Comparison of ENCODE assay signal across 23 cellular contexts in genomic region chr2:10985260-10985659, GRCh38.
A peak's percentile ranks its signal among the peaks of the same experiment; 100 is the strongest.
DNase-seq lines count a peak whose midpoint lies in the region; TF ChIP-seq lines count a peak whose summit lies in the region.
"Had no signal": no experiment of that assay in that cellular context is flagged by ENCODE, and none has a peak within 500 bp of the region (broad histone marks: within the 10 kb centered on the region; RNA-seq: fewer than 3 reads in every experiment).

No MANE protein-coding gene starts in this region.

- no peak overlapping the region for H3K4me3 ChIP-seq in epithelial cell of esophagus (ENCODE audit: low read length)
- H3K4me3 ChIP-seq in neural cell (ENCODE audit: low read length): no peak overlapping the region
- H3K4me3 ChIP-seq: BLaER1, HAP-1 had no signal

- no peaks in the 10 kb centered on the region for H3K9me3 ChIP-seq in neural cell (ENCODE audit: low read length)
- H3K9me3 ChIP-seq: BLaER1, HAP-1 had no signal

- peaks cover 0 to 5% (median 1%) of the 10 kb centered on the region in 7 donors for H3K9me3 Mint-ChIP-seq in CD14-positive monocyte
- H3K9me3 Mint-ChIP-seq: activated CD8-positive, alpha-beta T cell treated with anti-CD3 and anti-CD28 coated beads for 36 hours; T-cell had no signal

- no peaks in the 10 kb centered on the region for H3K36me3 Mint-ChIP-seq in CD14-positive monocyte
- H3K36me3 Mint-ChIP-seq: T-cell had no signal

- intact Hi-C loops in CD14-positive monocyte (cut with micrococcal nuclease): no loop called here

- no peak overlapping the region for H2AFZ ChIP-seq in neural cell (ENCODE audit: low read depth, low read length)

- no peak overlapping the region for H3K9ac ChIP-seq in neural cell (ENCODE audit: low read length)
- H3K9ac ChIP-seq: BLaER1 had no signal

- DNase-seq in DMS79 treated with DMSO at 0.1 percent for 48 hours (lab: John Stamatoyannopoulos, UW) (peak; percentile 16), NCI-H1694 treated with DMSO at 0.1 percent for 48 hours (lab: John Stamatoyannopoulos, UW) (peak; percentile 85), epithelial cell of esophagus (ENCODE audit: low read depth) (peak; percentile 42), GF-D8 (lab: John Stamatoyannopoulos, UW) (no peak), CD14-positive monocyte (ENCODE audit: low spot score) (no peak), erythroblast (lab: John Stamatoyannopoulos, UW) (no peak)
- DNase-seq: activated CD8-positive, alpha-beta T cell treated with anti-CD3 and anti-CD28 coated beads for 36 hours; activated gamma-delta T cell; cerebellar nuclear complex; DMS53; GDM1; kidney; NCI-H1105; NCI-H2029; NCI-H345; NCI-H774; small intestine; stimulated activated CD4-positive, alpha-beta T cell treated with anti-CD3 and anti-CD28 coated beads, Interleukin-2, amount 100 ng/mL, for 24 hours; T-cell; trophoblast cell had no signal

- H3K27ac Mint-ChIP-seq in CD14-positive monocyte: no peak overlapping the region
- H3K27ac Mint-ChIP-seq: activated CD8-positive, alpha-beta T cell treated with anti-CD3 and anti-CD28 coated beads for 36 hours; T-cell had no signal

- H3K4me1 Mint-ChIP-seq in CD14-positive monocyte: no peaks in the 10 kb centered on the region
- H3K4me1 Mint-ChIP-seq: T-cell had no signal

- H3F3A ChIP-seq in neural cell (ENCODE audit: insufficient read depth, low read length, poor library complexity, severe bottlenecking): no peaks in the 10 kb centered on the region

- no peak overlapping the region for H3K4me2 ChIP-seq in neural cell (ENCODE audit: low read length)
- H3K4me2 ChIP-seq: BLaER1 had no signal

- H3K27me3 ChIP-seq in neural cell (ENCODE audit: insufficient read depth, low read depth, low read length): no peaks in the 10 kb centered on the region
- H3K27me3 ChIP-seq: BLaER1 had no signal

- no peak for TF ChIP-seq RAD21 in neural cell (conservative IDR thresholded peaks at IDR 0.05)

- H3K4me3 Mint-ChIP-seq in CD14-positive monocyte: no peak overlapping the region
- H3K4me3 Mint-ChIP-seq: activated CD8-positive, alpha-beta T cell treated with anti-CD3 and anti-CD28 coated beads for 36 hours; T-cell had no signal

- no peaks in the 10 kb centered on the region for H4K20me1 ChIP-seq in neural cell (ENCODE audit: insufficient read depth)
- H4K20me1 ChIP-seq: BLaER1 had no signal

- H3K79me2 ChIP-seq in neural cell (replicated peaks; ENCODE audit: insufficient read depth, low read length): no peaks in the 10 kb centered on the region

- TF ChIP-seq CTCF in epithelial cell of esophagus (IDR thresholded peaks at IDR 0.05; ENCODE audit: insufficient read depth, low read depth, low read length, missing control alignments) (peak; percentile 21), neural cell (IDR thresholded peaks at IDR 0.05; ENCODE audit: poor library complexity, severe bottlenecking) (no peak), CD14-positive monocyte (IDR thresholded peaks at IDR 0.05) (no peak)

- no peaks in the 10 kb centered on the region for H3K36me3 ChIP-seq in neural cell (ENCODE audit: insufficient read depth, low read length)
- H3K36me3 ChIP-seq: BLaER1, HAP-1 had no signal

- TF ChIP-seq EP300 in neural cell (conservative IDR thresholded peaks at IDR 0.05; ENCODE audit: poor library complexity, severe bottlenecking): no peak

- peaks cover 2 to 4% (median 2%) of the 10 kb centered on the region in 3 donors for H3K27me3 Mint-ChIP-seq in CD14-positive monocyte (ENCODE audit: low read depth in 3 of 3)
- H3K27me3 Mint-ChIP-seq: activated CD8-positive, alpha-beta T cell treated with anti-CD3 and anti-CD28 coated beads for 36 hours had no signal

- H3K27ac ChIP-seq in neural cell (ENCODE audit: low read length): peak overlapping the region; percentile 11
- H3K27ac ChIP-seq: BLaER1 had no signal

- H3K9me2 ChIP-seq in neural cell (ENCODE audit: insufficient read depth, low read length): no peaks in the 10 kb centered on the region

- TF ChIP-seq POLR2A in erythroblast (IDR thresholded peaks at IDR 0.05; ENCODE audit: low read length): no peak

TF ChIP-seq in neural cell, 6 proteins besides CTCF, POLR2A, EP300 and RAD21:
- TF ChIP-seq EZH2 (IDR thresholded peaks at IDR 0.05; ENCODE audit: borderline replicate concordance, insufficient read depth, low read length, poor library complexity, severe bottlenecking) (no peak), MXI1 (conservative IDR thresholded peaks at IDR 0.05; ENCODE audit: poor library complexity, severe bottlenecking) (no peak), TAF1 (IDR thresholded peaks at IDR 0.05; ENCODE audit: low read depth) (no peak), POLR2AphosphoS5 (IDR thresholded peaks at IDR 0.05) (no peak), REST (IDR thresholded peaks at IDR 0.05; ENCODE audit: borderline replicate concordance) (peak; percentile 34)
TF ChIP-seq in neural cell: peak in this region for 1.

Comparison
In these comparisons a context has a peak if more than half of its experiments do, and no peak if none do; other contexts are left out.
1. DNase-seq: peak in DMS79 treated with DMSO at 0.1 percent for 48 hours (single experiment), NCI-H1694 treated with DMSO at 0.1 percent for 48 hours (single experiment) and epithelial cell of esophagus (single experiment); none in GF-D8 (single experiment), CD14-positive monocyte (single experiment) and erythroblast (0 of 2).